Comparison of ENCODE assay signal across 10 cellular contexts in the genomic region with DNA sequence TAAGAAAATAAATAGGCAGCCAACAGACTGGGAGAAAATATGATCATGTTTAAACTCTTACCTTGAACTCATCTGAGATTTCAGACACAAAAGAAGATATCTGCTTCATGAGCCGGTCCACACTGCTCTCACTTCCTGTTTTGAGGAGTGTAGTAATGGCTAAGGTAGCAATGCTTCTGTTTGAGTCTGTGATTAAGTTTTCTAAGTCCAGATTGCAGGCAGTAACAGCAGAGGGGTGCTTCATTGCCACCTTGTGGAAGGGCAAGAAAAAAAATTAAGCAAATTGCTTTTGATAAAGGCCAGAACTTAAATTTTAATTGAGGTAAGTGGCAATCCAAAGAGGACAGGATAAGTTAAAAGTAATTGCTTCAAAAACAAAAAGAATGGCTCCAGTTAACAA.
A peak's percentile ranks its signal among the peaks of the same experiment; 100 is the strongest.
DNase-seq lines count a peak whose midpoint lies in the region; ATAC-seq, FAIRE-seq and TF ChIP-seq lines count a peak whose summit lies in the region.
"Had no signal": no experiment of that assay in that cellular context is flagged by ENCODE, and none has a peak within 500 bp of the region (broad histone marks: within the 10 kb centered on the region; RNA-seq: fewer than 3 reads in every experiment).

No MANE protein-coding gene starts in this region.

- H3K4me2 ChIP-seq in GM23338 (no peak overlapping the region), MM.1S (ENCODE audit: low read depth, low read length) (peak overlapping the region; percentile 10), GM12878 (ENCODE audit: control insufficient read depth, insufficient read depth) (no peak overlapping the region)

- H3F3A ChIP-seq in GM23338 (replicated peaks; ENCODE audit: low read depth) = no peaks in the 10 kb centered on the region
- no peaks in the 10 kb centered on the region for H3F3A ChIP-seq in MM.1S (ENCODE audit: insufficient read depth, low read length)

- TF ChIP-seq CTCF in GM23338 (conservative IDR thresholded peaks at IDR 0.05; ENCODE audit: low read depth in 2 of 2) (peak; percentile 46 to 57), MM.1S (IDR thresholded peaks at IDR 0.05; ENCODE audit: low read length) (peak; percentile 79), GM12878 (IDR thresholded peaks at IDR 0.05 in 2 of 3, conservative IDR thresholded peaks at IDR 0.05 in 1 of 3; ENCODE audit: control insufficient read depth in 2 of 3, extremely low read depth in 1 of 3, insufficient read depth in 1 of 3, low read depth in 3 of 3, low read length in 3 of 3) (peak; percentile 33 to 41 (median 39); a peak in 5 of 6 replicates), psoas muscle (IDR thresholded peaks at IDR 0.05) (peak; percentile 18)

- H2AFZ ChIP-seq in GM23338 = no peak overlapping the region
- peak overlapping the region; percentile 5; the same call in 1 of the 2 replicates for H2AFZ ChIP-seq in MM.1S (ENCODE audit: low read length)
- H2AFZ ChIP-seq in GM12878 (ENCODE audit: control insufficient read depth, low read depth, low read length) = no peak overlapping the region

- no peak; the same call in 2 of the 3 replicates for ATAC-seq in GM23338
- peak; percentile 100 for ATAC-seq in GM12878
- ATAC-seq in psoas muscle = no peak
- ATAC-seq in GM21447 (IDR thresholded peaks at IDR 0.05; ENCODE audit: unreplicated experiment) = no peak

- no peak for TF ChIP-seq EP300 in GM12878 (IDR thresholded peaks at IDR 0.05; ENCODE audit: borderline replicate concordance in 1 of 2, control insufficient read depth in 1 of 2, low read depth in 2 of 2, low read length in 2 of 2)

- H3K9me3 Mint-ChIP-seq in GM23338 = peaks cover 10% of the 10 kb centered on the region; the same call in 2 of the 3 replicates

- H3K9me3 ChIP-seq in MM.1S (replicated peaks; ENCODE audit: insufficient read depth, low read length) = no peaks in the 10 kb centered on the region
- peaks cover 4% of the 10 kb centered on the region for H3K9me3 ChIP-seq in GM12878 (replicated peaks; ENCODE audit: control insufficient read depth, insufficient read depth, low read length)
- H3K9me3 ChIP-seq in psoas muscle = no peaks in the 10 kb centered on the region
- H3K9me3 ChIP-seq: Caco-2 had no signal

- SMC1A ChIA-PET in GM12878 (lab: Charles Lee; ENCODE audit: uncharacterized antibody, unreplicated experiment) = no interaction called here

- peaks cover 5% of the 10 kb centered on the region; the same call in 1 of the 2 replicates for H3K36me3 ChIP-seq in GM23338 (ENCODE audit: insufficient read depth)
- no peaks in the 10 kb centered on the region for H3K36me3 ChIP-seq in MM.1S (replicated peaks; ENCODE audit: insufficient read depth, low read length)
- H3K36me3 ChIP-seq in GM12878 (ENCODE audit: control insufficient read depth in 2 of 2, insufficient read depth in 2 of 2, low read length in 1 of 2) = no peaks in the 10 kb centered on the region
- no peaks in the 10 kb centered on the region for H3K36me3 ChIP-seq in psoas muscle (ENCODE audit: insufficient read depth in 1 of 2, low read depth in 1 of 2)

- H3K36me3 Mint-ChIP-seq in GM23338 (ENCODE audit: low read depth) = peaks cover 17% of the 10 kb centered on the region; the same call in 2 of the 3 replicates

- 0% methylated on average over 1 of the region's 1 CpG for WGBS in GM12878 (ENCODE audit: insufficient coverage, insufficient replicate concordance, low lambda C conversion rate, missing lambda C conversion rate)
- 68 to 82% (median 82%) methylated on average over 1 of the region's 1 CpG for WGBS in psoas muscle, 3 donors

- no peak overlapping the region for H3K4me3 ChIP-seq in GM23338
- no peak overlapping the region for H3K4me3 ChIP-seq in MM.1S (ENCODE audit: low read length)
- no peak overlapping the region for H3K4me3 ChIP-seq in GM12878
- H3K4me3 ChIP-seq in psoas muscle = no peak overlapping the region

- peak; percentile 73 for TF ChIP-seq RAD21 in GM12878 (IDR thresholded peaks at IDR 0.05; ENCODE audit: insufficient read depth, low read depth, low read length)

- intact Hi-C loops in GM12878 (cut with micrococcal nuclease; ENCODE audit: unreplicated experiment) (loop anchor here (1.0 kb wide), 2 partner anchors 319 to 489 kb away; no protein-coding TSS in a partner anchor), psoas muscle (cut with DNase I) (loop anchor here in 1 of 2 donors (2.0 kb wide), 1 partner anchor 318 kb away; no protein-coding TSS in a partner anchor)

- H3K27ac ChIP-seq in GM23338 (ENCODE audit: low read depth) = no peak overlapping the region
- H3K27ac ChIP-seq in MM.1S (ENCODE audit: low read length) = no peak overlapping the region
- H3K27ac ChIP-seq in GM12878 (ENCODE audit: control insufficient read depth, insufficient read depth) = no peak overlapping the region
- no peak overlapping the region for H3K27ac ChIP-seq in psoas muscle

- no peaks in the 10 kb centered on the region for H3K4me1 Mint-ChIP-seq in GM23338

- no peaks in the 10 kb centered on the region for H3K4me1 ChIP-seq in GM23338 (ENCODE audit: insufficient read depth)
- peaks cover 7% of the 10 kb centered on the region for H3K4me1 ChIP-seq in MM.1S (ENCODE audit: low read length)
- H3K4me1 ChIP-seq in GM12878 (ENCODE audit: control insufficient read depth, insufficient read depth, low read length) = no peaks in the 10 kb centered on the region
- H3K4me1 ChIP-seq in psoas muscle = no peaks in the 10 kb centered on the region
- H3K4me1 ChIP-seq: Caco-2 had no signal

- POLR2A ChIA-PET in GM12878 (lab: Charles Lee) = no interaction called here

- CTCF ChIA-PET in GM12878 (lab: Yijun Ruan, JAX) = no interaction called here

- TF ChIP-seq POLR2A in GM12878 (IDR thresholded peaks at IDR 0.05; ENCODE audit: low read depth, low read length) = no peak

- no peaks in the 10 kb centered on the region for H3K79me2 ChIP-seq in GM23338 (replicated peaks; ENCODE audit: insufficient read depth)
- H3K79me2 ChIP-seq in MM.1S (ENCODE audit: low read length) = no peaks in the 10 kb centered on the region
- H3K79me2 ChIP-seq in GM12878 (ENCODE audit: control insufficient read depth, insufficient read depth, low read length) = no peaks in the 10 kb centered on the region

- H3K4me3 Mint-ChIP-seq in GM23338 = no peak overlapping the region

- BruUV-seq in GM12878 (replicated peaks; lab: Mats Ljungman, UMichigan) = no TSS peak

- in situ Hi-C loops in GM12878 (cut with MboI) = no loop called here

- H3K27ac Mint-ChIP-seq in GM23338 = no peak overlapping the region
- H3K27ac Mint-ChIP-seq: activated naive CD4-positive, alpha-beta T cell treated with anti-CD3 and anti-CD28 coated beads, Interleukin-2, amount 50 U/mL, for 72 hours had no signal

- FAIRE-seq in GM12878 (lab: Jason Lieb, UNC) = no peak

- H4K20me1 ChIP-seq in GM23338 (replicated peaks; ENCODE audit: insufficient read depth) = no peaks in the 10 kb centered on the region
- H4K20me1 ChIP-seq in MM.1S (ENCODE audit: insufficient read depth, low read length) = no peaks in the 10 kb centered on the region
- no peaks in the 10 kb centered on the region for H4K20me1 ChIP-seq in GM12878 (ENCODE audit: control insufficient read depth, insufficient read depth)

- DNase-seq in NCI-H187 treated with DMSO at 0.1 percent for 48 hours (lab: John Stamatoyannopoulos, UW) = peak; percentile 40
- no peak for DNase-seq in NCI-H187 (lab: John Stamatoyannopoulos, UW)
- DNase-seq in GM23338 (ENCODE audit: low spot score) = peak; percentile 33
- DNase-seq in MM.1S = peak; percentile 92
- DNase-seq in GM12878 (ENCODE audit: low read depth, low spot score) = peak; percentile 40
- DNase-seq in psoas muscle = no peak
- no peak for DNase-seq in globus pallidus (ENCODE audit: low spot score)

- H3K27me3 Mint-ChIP-seq in GM23338 (ENCODE audit: insufficient read depth, low read depth, poor library complexity) = peaks cover 3% of the 10 kb centered on the region

- H3K9ac ChIP-seq in MM.1S (ENCODE audit: low read length) = no peak overlapping the region
- no peak overlapping the region for H3K9ac ChIP-seq in GM12878 (ENCODE audit: control insufficient read depth, insufficient read depth, low read length)

- RAD21 ChIA-PET in GM12878 (lab: Charles Lee; ENCODE audit: unreplicated experiment) = no interaction called here

- H3K27me3 ChIP-seq in GM23338 (ENCODE audit: insufficient read depth) (no peaks in the 10 kb centered on the region), MM.1S (replicated peaks; ENCODE audit: insufficient read depth, low read length) (no peaks in the 10 kb centered on the region), GM12878 (replicated peaks in 1 of 2; ENCODE audit: control insufficient read depth in 2 of 2, insufficient read depth in 2 of 2, low read length in 1 of 2) (no peaks in the 10 kb centered on the region), psoas muscle (ENCODE audit: insufficient read depth in 3 of 3, low read length in 2 of 3) (no peaks in the 10 kb centered on the region)

- H3K9me2 ChIP-seq in GM23338 (ENCODE audit: insufficient read depth) (no peaks in the 10 kb centered on the region), MM.1S (replicated peaks; ENCODE audit: insufficient read depth, low read length) (no peaks in the 10 kb centered on the region)

TF ChIP-seq in GM23338, 12 proteins besides CTCF, POLR2A, EP300 and RAD21 (continues in another document):
- TF ChIP-seq NANOG (IDR thresholded peaks at IDR 0.05; ENCODE audit: borderline replicate concordance) (no peak), ZNF331 (CRISPR knock-in tag; IDR thresholded peaks at IDR 0.05; ENCODE audit: low read depth) (no peak), JUNB (IDR thresholded peaks at IDR 0.05; ENCODE audit: unreplicated experiment) (no peak), ZNF114 (CRISPR knock-in tag; IDR thresholded peaks at IDR 0.05) (no peak)

TF ChIP-seq in GM12878, 131 proteins besides CTCF, POLR2A, EP300 and RAD21 (continues in another document):
- TF ChIP-seq RCOR1 (conservative IDR thresholded peaks at IDR 0.05; ENCODE audit: low read depth, low read length) (no peak), SPI1 (IDR thresholded peaks at IDR 0.05; ENCODE audit: borderline replicate concordance, insufficient read depth, low read depth, low read length) (peak; percentile 97), SIN3A (IDR thresholded peaks at IDR 0.05; ENCODE audit: low read depth, low read length) (no peak), MXI1 (IDR thresholded peaks at IDR 0.05; ENCODE audit: low read depth, low read length) (no peak), ZNF384 (IDR thresholded peaks at IDR 0.05; ENCODE audit: borderline replicate concordance, low read depth, low read length) (no peak), ZNF274 (IDR thresholded peaks at IDR 0.05; ENCODE audit: insufficient read depth, insufficient read length) (no peak), NR2F1 (conservative IDR thresholded peaks at IDR 0.05) (no peak), JUND (IDR thresholded peaks at IDR 0.05; ENCODE audit: low read depth, low read length) (no peak), ETV6 (conservative IDR thresholded peaks at IDR 0.05 in 1 of 2, IDR thresholded peaks at IDR 0.05 in 1 of 2; ENCODE audit: borderline replicate concordance in 1 of 2, low read depth in 1 of 2) (no peak), TBL1XR1 (IDR thresholded peaks at IDR 0.05; ENCODE audit: low read depth, low read length) (no peak), FOXM1 (IDR thresholded peaks at IDR 0.05; ENCODE audit: low read depth, low read length) (0 out of 2 replicates have a peak, but pooled peaks have one; percentile 59), NR2C2 (IDR thresholded peaks at IDR 0.05; ENCODE audit: borderline replicate concordance, control insufficient read depth, insufficient read length, low read depth) (no peak), NR2C1 (IDR thresholded peaks at IDR 0.05) (no peak)

Comparison
In these comparisons a context has a peak if more than half of its experiments do, and no peak if none do; other contexts are left out.
1. DNase-seq: peak in NCI-H187 treated with DMSO at 0.1 percent for 48 hours (single experiment), GM23338 (single experiment), MM.1S (single experiment) and GM12878 (single experiment); none in NCI-H187 (0 of 2), psoas muscle (0 of 2) and globus pallidus (single experiment).
2. CTCF ChIP-seq: peak in every context shown above with its lines; median percentile 79 in MM.1S; 52 in GM23338; 39 in GM12878; 18 in psoas muscle.